In the genomic region with DNA sequence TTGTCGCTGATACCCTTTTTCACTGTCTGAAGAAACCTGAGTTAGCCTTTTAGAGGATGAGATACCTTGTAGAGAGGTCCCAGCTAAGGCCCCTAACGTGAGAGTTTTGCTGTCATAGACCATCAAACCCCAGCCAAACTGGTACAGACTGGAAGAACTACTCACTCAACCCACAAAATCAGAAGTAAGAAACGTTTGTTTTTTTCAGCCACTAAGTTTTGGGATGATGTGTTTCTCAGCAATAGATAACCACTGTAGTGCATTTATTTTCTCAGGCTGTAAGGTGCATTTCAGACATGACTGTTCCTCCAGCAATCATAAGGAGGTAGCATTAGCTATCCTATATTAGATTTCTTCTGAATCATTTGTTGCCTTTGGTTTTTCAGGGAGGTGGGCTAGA, we compare ENCODE assay signal across 15 cellular contexts.
DNase-seq lines count a peak whose midpoint lies in the region; ATAC-seq, FAIRE-seq and TF ChIP-seq lines count a peak whose summit lies in the region.
"Had no signal": no experiment of that assay in that cellular context is flagged by ENCODE, and none has a peak within 500 bp of the region (broad histone marks: within the 10 kb centered on the region; RNA-seq: fewer than 3 reads in every experiment).

No MANE protein-coding gene starts in this region.

- H3K9ac ChIP-seq in GM12878 (ENCODE audit: control insufficient read depth, insufficient read depth, low read length) (no peak overlapping the region), PC-3 (ENCODE audit: low read length) (no peak overlapping the region)
- H3K9ac ChIP-seq: BLaER1 treated with 17β-estradiol and CSF1 and Interleukin-3, amounts not matched to agents 10 nM and 100 nM had no signal

- peak; percentile 38 for FAIRE-seq in GM12878 (lab: Jason Lieb, UNC)

- CTCF ChIA-PET in GM12878 (lab: Yijun Ruan, JAX) = interaction anchor here (1.0 to 2.2 kb wide), 3 partner anchors 9 to 203 kb away, joined by 3 to 6 read pairs (median 3); no protein-coding TSS in a partner anchor
- CTCF ChIA-PET in PC-3 (lab: Charles Lee) = interaction anchor here (0.5 kb wide), 1 partner anchor 492 kb away, joined by 3 read pairs; no protein-coding TSS in a partner anchor

- H3K4me2 ChIP-seq in GM12878 (ENCODE audit: control insufficient read depth, insufficient read depth) (no peak overlapping the region), PC-3 (ENCODE audit: low read length) (no peak overlapping the region)
- H3K4me2 ChIP-seq: BLaER1 treated with 17β-estradiol and CSF1 and Interleukin-3, amounts not matched to agents 10 nM and 100 nM had no signal

- H3K27ac ChIP-seq in GM12878 (ENCODE audit: control insufficient read depth, insufficient read depth) (peak overlapping the region; percentile 46), PC-3 (ENCODE audit: low read length) (no peak overlapping the region)
- H3K27ac ChIP-seq: BLaER1 treated with 17β-estradiol and CSF1 and Interleukin-3, amounts not matched to agents 10 nM and 100 nM; cardiac muscle cell; foreskin keratinocyte had no signal

- DNase-seq in GM12878 (ENCODE audit: low read depth, low spot score) (peak; percentile 70), GM19240 (ENCODE audit: insufficient read length, low spot score) (no peak), G401 (ENCODE audit: low spot score) (no peak), PC-3 (no peak)
- DNase-seq: DMS79 treated with DMSO at 0.1 percent for 48 hours, foreskin keratinocyte, NCI-H1092, NCI-H226, occipital lobe, OCI-M1 had no signal

- BruUV-seq in GM12878 (replicated peaks; lab: Mats Ljungman, UMichigan) (no TSS peak), PC-3 (replicated peaks; lab: Mats Ljungman, UMichigan) (no TSS peak)

- 18% methylated on average over 3 of the region's 3 CpGs for WGBS in GM12878 (ENCODE audit: insufficient coverage, insufficient replicate concordance, low lambda C conversion rate, missing lambda C conversion rate)

- H3K4me3 ChIP-seq in GM12878 (no peak overlapping the region), PC-3 (ENCODE audit: low read length) (no peak overlapping the region)
- H3K4me3 ChIP-seq: BLaER1 treated with 17β-estradiol and CSF1 and Interleukin-3, amounts not matched to agents 10 nM and 100 nM; cardiac muscle cell had no signal

- H3K9me3 ChIP-seq in GM12878 (replicated peaks; ENCODE audit: control insufficient read depth, insufficient read depth, low read length) (no peaks in the 10 kb centered on the region), PC-3 (ENCODE audit: low read length) (no peaks in the 10 kb centered on the region)

- no peaks in the 10 kb centered on the region for H3F3A ChIP-seq in PC-3 (ENCODE audit: low read length, unreplicated experiment)

- no peaks in the 10 kb centered on the region for H3K27me3 ChIP-seq in GM12878 (replicated peaks in 1 of 2; ENCODE audit: control insufficient read depth in 2 of 2, insufficient read depth in 2 of 2, low read length in 1 of 2)
- no peaks in the 10 kb centered on the region for H3K27me3 ChIP-seq in PC-3 (ENCODE audit: low read length)
- H3K27me3 ChIP-seq: BLaER1 treated with 17β-estradiol and CSF1 and Interleukin-3, amounts not matched to agents 10 nM and 100 nM; cardiac muscle cell; foreskin keratinocyte had no signal

- intact Hi-C loops in GM12878 (cut with micrococcal nuclease; ENCODE audit: unreplicated experiment) (no loop called here), PC-3 (cut with micrococcal nuclease) (loop anchor here (10.0 kb wide), 1 partner anchor 490 kb away; no protein-coding TSS in a partner anchor)

- ATAC-seq in GM18909 (IDR thresholded peaks at IDR 0.05; ENCODE audit: poor library complexity, unreplicated experiment) = peak; percentile 64
- ATAC-seq in GM21717 (IDR thresholded peaks at IDR 0.05; ENCODE audit: unreplicated experiment) = peak; percentile 58
- peak; percentile 77 for ATAC-seq in HG03064 (IDR thresholded peaks at IDR 0.05; ENCODE audit: low read depth, unreplicated experiment)
- ATAC-seq in GM12878 = peak; percentile 91
- no peak for ATAC-seq in PC-3
- ATAC-seq: foreskin keratinocyte had no signal

- no peak for TF ChIP-seq RAD21 in GM12878 (IDR thresholded peaks at IDR 0.05; ENCODE audit: insufficient read depth, low read depth, low read length)

- in situ Hi-C loops in GM12878 (cut with MboI) = no loop called here
- in situ Hi-C loops in G401 (cut with HindIII; ENCODE audit: low sequenced_read_pairs) = no loop called here

- peak overlapping the region; percentile 37; the same call in 1 of the 2 replicates for H2AFZ ChIP-seq in GM12878 (ENCODE audit: control insufficient read depth, low read depth, low read length)
- H2AFZ ChIP-seq in PC-3 (ENCODE audit: low read length) = no peak overlapping the region

- TF ChIP-seq POLR2A in GM12878 (IDR thresholded peaks at IDR 0.05; ENCODE audit: low read depth, low read length) = no peak

- H3K79me2 ChIP-seq in GM12878 (ENCODE audit: control insufficient read depth, insufficient read depth, low read length) = no peaks in the 10 kb centered on the region
- H3K79me2 ChIP-seq in PC-3 (ENCODE audit: low read length) = no peaks in the 10 kb centered on the region

- H3K9me2 ChIP-seq in PC-3 (replicated peaks; ENCODE audit: low read length) = no peaks in the 10 kb centered on the region

- no peak for TF ChIP-seq CTCF in GM12878 (IDR thresholded peaks at IDR 0.05 in 2 of 3, conservative IDR thresholded peaks at IDR 0.05 in 1 of 3; ENCODE audit: control insufficient read depth in 2 of 3, extremely low read depth in 1 of 3, insufficient read depth in 1 of 3, low read depth in 3 of 3, low read length in 3 of 3)
- no peak for TF ChIP-seq CTCF in PC-3 (conservative IDR thresholded peaks at IDR 0.05; ENCODE audit: low read depth, low read length)

- H4K20me1 ChIP-seq in GM12878 (ENCODE audit: control insufficient read depth, insufficient read depth) (no peaks in the 10 kb centered on the region), PC-3 (ENCODE audit: low read length) (no peaks in the 10 kb centered on the region)
- H4K20me1 ChIP-seq: BLaER1 treated with 17β-estradiol and CSF1 and Interleukin-3, amounts not matched to agents 10 nM and 100 nM had no signal

- SMC1A ChIA-PET in GM12878 (lab: Charles Lee; ENCODE audit: uncharacterized antibody, unreplicated experiment) = interaction anchor here (0.9 to 1.5 kb wide), 7 partner anchors 11 to 69 kb away, joined by 3 to 6 read pairs (median 4); no protein-coding TSS in a partner anchor

- POLR2A ChIA-PET in GM12878 (lab: Charles Lee) = no interaction called here
- POLR2A ChIA-PET in PC-3 (lab: Charles Lee; ENCODE audit: unreplicated experiment) = no interaction called here

- RAD21 ChIA-PET in GM12878 (lab: Charles Lee; ENCODE audit: unreplicated experiment) = interaction anchor here (1.3 to 2.9 kb wide), 4 partner anchors 10 to 52 kb away, joined by 3 to 16 read pairs (median 6); no protein-coding TSS in a partner anchor

- H3K4me1 ChIP-seq in GM12878 (ENCODE audit: control insufficient read depth, insufficient read depth, low read length) = no peaks in the 10 kb centered on the region
- H3K4me1 ChIP-seq in PC-3 (ENCODE audit: insufficient read depth, low read length) = no peaks in the 10 kb centered on the region
- H3K4me1 ChIP-seq: foreskin keratinocyte had no signal

- no peak for TF ChIP-seq EP300 in GM12878 (IDR thresholded peaks at IDR 0.05; ENCODE audit: borderline replicate concordance in 1 of 2, control insufficient read depth in 1 of 2, low read depth in 2 of 2, low read length in 2 of 2)

- no peaks in the 10 kb centered on the region for H3K36me3 ChIP-seq in GM12878 (ENCODE audit: control insufficient read depth in 2 of 2, insufficient read depth in 2 of 2, low read length in 1 of 2)
- no peaks in the 10 kb centered on the region for H3K36me3 ChIP-seq in PC-3 (ENCODE audit: low read depth, low read length)
- H3K36me3 ChIP-seq: BLaER1 treated with 17β-estradiol and CSF1 and Interleukin-3, amounts not matched to agents 10 nM and 100 nM; cardiac muscle cell had no signal

TF ChIP-seq in GM12878, 131 proteins besides CTCF, POLR2A, EP300 and RAD21 (continues in another document):
- TF ChIP-seq, protein P1, sequence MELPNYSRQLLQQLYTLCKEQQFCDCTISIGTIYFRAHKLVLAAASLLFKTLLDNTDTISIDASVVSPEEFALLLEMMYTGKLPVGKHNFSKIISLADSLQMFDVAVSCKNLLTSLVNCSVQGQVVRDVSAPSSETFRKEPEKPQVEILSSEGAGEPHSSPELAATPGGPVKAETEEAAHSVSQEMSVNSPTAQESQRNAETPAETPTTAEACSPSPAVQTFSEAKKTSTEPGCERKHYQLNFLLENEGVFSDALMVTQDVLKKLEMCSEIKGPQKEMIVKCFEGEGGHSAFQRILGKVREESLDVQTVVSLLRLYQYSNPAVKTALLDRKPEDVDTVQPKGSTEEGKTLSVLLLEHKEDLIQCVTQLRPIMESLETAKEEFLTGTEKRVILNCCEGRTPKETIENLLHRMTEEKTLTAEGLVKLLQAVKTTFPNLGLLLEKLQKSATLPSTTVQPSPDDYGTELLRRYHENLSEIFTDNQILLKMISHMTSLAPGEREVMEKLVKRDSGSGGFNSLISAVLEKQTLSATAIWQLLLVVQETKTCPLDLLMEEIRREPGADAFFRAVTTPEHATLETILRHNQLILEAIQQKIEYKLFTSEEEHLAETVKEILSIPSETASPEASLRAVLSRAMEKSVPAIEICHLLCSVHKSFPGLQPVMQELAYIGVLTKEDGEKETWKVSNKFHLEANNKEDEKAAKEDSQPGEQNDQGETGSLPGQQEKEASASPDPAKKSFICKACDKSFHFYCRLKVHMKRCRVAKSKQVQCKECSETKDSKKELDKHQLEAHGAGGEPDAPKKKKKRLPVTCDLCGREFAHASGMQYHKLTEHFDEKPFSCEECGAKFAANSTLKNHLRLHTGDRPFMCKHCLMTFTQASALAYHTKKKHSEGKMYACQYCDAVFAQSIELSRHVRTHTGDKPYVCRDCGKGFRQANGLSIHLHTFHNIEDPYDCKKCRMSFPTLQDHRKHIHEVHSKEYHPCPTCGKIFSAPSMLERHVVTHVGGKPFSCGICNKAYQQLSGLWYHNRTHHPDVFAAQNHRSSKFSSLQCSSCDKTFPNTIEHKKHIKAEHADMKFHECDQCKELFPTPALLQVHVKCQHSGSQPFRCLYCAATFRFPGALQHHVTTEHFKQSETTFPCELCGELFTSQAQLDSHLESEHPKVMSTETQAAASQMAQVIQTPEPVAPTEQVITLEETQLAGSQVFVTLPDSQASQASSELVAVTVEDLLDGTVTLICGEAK (IDR thresholded peaks at IDR 0.05; ENCODE audit: borderline replicate concordance) = no peak
